Comparison of ENCODE assay signal across 1 cellular context in genomic region chr11:48012051-48012391, GRCh38.
TF ChIP-seq lines count a peak whose summit lies in the region.

No MANE protein-coding gene starts in this region.

TF ChIP-seq in H1, 55 proteins besides CTCF, POLR2A, EP300 and RAD21 (continued from another document):
- TF ChIP-seq RFX5 (IDR thresholded peaks at IDR 0.05; ENCODE audit: borderline replicate concordance, low read depth, low read length): no peak
- no peak for TF ChIP-seq SAP30 (IDR thresholded peaks at IDR 0.05; ENCODE audit: insufficient read depth, insufficient replicate concordance, low read length)
- TF ChIP-seq KDM4A (IDR thresholded peaks at IDR 0.05; ENCODE audit: low read depth, low read length, severe bottlenecking): no peak
- TF ChIP-seq ATF3 (IDR thresholded peaks at IDR 0.05; ENCODE audit: insufficient read depth, low read depth, low read length): no peak
- TF ChIP-seq TAF7 (optimal IDR thresholded peaks at IDR 0.05; ENCODE audit: borderline replicate concordance, low read depth, low read length): no peak
- no peak for TF ChIP-seq ASH2L (IDR thresholded peaks at IDR 0.05; ENCODE audit: low read length)
- TF ChIP-seq TEAD4 (IDR thresholded peaks at IDR 0.05; ENCODE audit: low read depth, low read length): no peak
